ENCODE assay signal across 1 cellular context in the genomic region with DNA sequence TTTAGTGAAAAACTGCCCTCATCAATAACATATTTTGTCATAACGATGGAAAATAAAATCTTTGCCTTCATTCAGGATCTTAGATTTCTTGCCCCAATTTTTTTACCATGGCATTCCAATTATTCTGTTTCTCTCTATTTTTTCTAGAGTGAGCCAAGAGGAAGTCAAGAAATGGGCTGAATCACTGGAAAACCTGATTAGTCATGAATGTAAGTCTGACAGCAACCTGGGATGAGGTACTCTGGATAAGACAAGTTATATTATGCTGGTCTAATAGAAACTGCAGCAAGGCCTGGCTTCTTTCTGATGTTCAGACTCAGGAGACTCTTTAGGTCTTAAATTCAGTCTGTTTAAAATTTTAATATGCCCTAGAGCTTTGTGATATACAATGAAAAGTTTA.
TF ChIP-seq lines count a peak whose summit lies in the region.

No MANE protein-coding gene starts in this region.

TF ChIP-seq in endothelial cell of umbilical vein, 7 proteins besides CTCF, POLR2A, EP300 and RAD21:
- TF ChIP-seq, protein P1, sequence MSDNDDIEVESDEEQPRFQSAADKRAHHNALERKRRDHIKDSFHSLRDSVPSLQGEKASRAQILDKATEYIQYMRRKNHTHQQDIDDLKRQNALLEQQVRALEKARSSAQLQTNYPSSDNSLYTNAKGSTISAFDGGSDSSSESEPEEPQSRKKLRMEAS (IDR thresholded peaks at IDR 0.05; ENCODE audit: insufficient read depth, insufficient read length), result no peak
- no peak for TF ChIP-seq MYC (IDR thresholded peaks at IDR 0.05; ENCODE audit: low read depth, low read length)
- TF ChIP-seq GATA2 (IDR thresholded peaks at IDR 0.05; ENCODE audit: insufficient read depth, insufficient read length, low read depth, low read length), result no peak
- TF ChIP-seq JUN (IDR thresholded peaks at IDR 0.05; ENCODE audit: borderline replicate concordance, insufficient read depth, insufficient read length, low read depth), result peak; percentile 68
- peak; percentile 85 for TF ChIP-seq FOS (IDR thresholded peaks at IDR 0.05; ENCODE audit: borderline replicate concordance, insufficient read depth, low read length)
